ENCODE assay signal across 26 cellular contexts in genomic region chr2:38945931-38946330, GRCh38. TPM values are rescaled to one million over a fixed set of nuclear protein-coding genes. Genes with fewer than 3 reads are reported as not detected.
A peak's percentile ranks its signal among the peaks of the same experiment; 100 is the strongest.
DNase-seq lines count a peak whose midpoint lies in the region; ATAC-seq lines count a peak whose summit lies in the region.
"Had no signal": no experiment of that assay in that cellular context is flagged by ENCODE, and none has a peak within 500 bp of the region (broad histone marks: within the 10 kb centered on the region; RNA-seq: fewer than 3 reads in every experiment).

No MANE protein-coding gene starts in this region.

- H3K36me3 ChIP-seq in neuronal stem cell (replicated peaks in 1 of 2; ENCODE audit: control insufficient read depth in 2 of 2, insufficient read depth in 2 of 2, low read length in 2 of 2), result no peaks in the 10 kb centered on the region
- H3K36me3 ChIP-seq: left ventricle myocardium inferior, neutrophil, suprapubic skin had no signal

- no peaks in the 10 kb centered on the region for H3K36me3 Mint-ChIP-seq in T-helper 17 cell (ENCODE audit: low read depth)
- H3K36me3 Mint-ChIP-seq: activated CD4-positive, alpha-beta memory T cell treated with anti-CD3 and anti-CD28 coated beads for 36 hours; activated naive CD4-positive, alpha-beta T cell treated with anti-CD3 and anti-CD28 coated beads, Interleukin-2, amount 10 ng/mL, durations not matched to agents 7 days and 5 days; CD8-positive, alpha-beta T cell had no signal

- no peak overlapping the region for H2BK12ac ChIP-seq in neuronal stem cell (ENCODE audit: low read length)

- no peaks in the 10 kb centered on the region for H3K79me1 ChIP-seq in neuronal stem cell (ENCODE audit: low read depth, low read length)

- H3K27ac ChIP-seq in neuronal stem cell (replicated peaks; ENCODE audit: low read length), result no peak overlapping the region
- H3K27ac ChIP-seq: left ventricle myocardium inferior, neutrophil, RWPE1, suprapubic skin had no signal

- no peak overlapping the region for H2AK5ac ChIP-seq in neuronal stem cell (ENCODE audit: low read depth, low read length)

- peaks cover 6% of the 10 kb centered on the region for H3K4me1 Mint-ChIP-seq in T-helper 17 cell
- H3K4me1 Mint-ChIP-seq: activated naive CD4-positive, alpha-beta T cell treated with anti-CD3 and anti-CD28 coated beads, Interleukin-2, amount 10 ng/mL, durations not matched to agents 7 days and 5 days had no signal

- WGBS in neuronal stem cell (ENCODE audit: extremely low coverage in 2 of 2, insufficient read length in 2 of 2, insufficient replicate concordance in 1 of 2), 2 donors, result no CpG with 5 or more reads among the region's 4 CpGs

- DNase-seq in CD1c-positive myeloid dendritic cell (ENCODE audit: extremely low spot score), result peak; percentile 13
- peak; percentile 85 for DNase-seq in MV-4-11 (lab: John Stamatoyannopoulos, UW)
- no peak for DNase-seq in T-helper 17 cell
- DNase-seq in neuronal stem cell (ENCODE audit: low spot score), result no peak
- DNase-seq in RKO (ENCODE audit: low spot score), result no peak
- DNase-seq: activated CD4-positive, alpha-beta memory T cell treated with anti-CD3 and anti-CD28 coated beads for 36 hours; activated CD8-positive, alpha-beta memory T cell treated with anti-CD3 and anti-CD28 coated beads, Interleukin-2, amount 50 U/mL, for 4 hours; activated naive CD4-positive, alpha-beta T cell treated with anti-CD3 and anti-CD28 coated beads, Interleukin-2, amount 10 ng/mL, durations not matched to agents 7 days and 5 days; CD8-positive, alpha-beta T cell; DMS53; left ventricle myocardium inferior; NCI-H1092 treated with DMSO at 0.1 percent for 48 hours; NCI-H2029; NCI-H524 treated with DMSO at 0.1 percent for 48 hours; stimulated activated naive CD4-positive, alpha-beta T cell; T-helper 9 cell had no signal

- H3K14ac ChIP-seq in neuronal stem cell (ENCODE audit: low read length), result no peak overlapping the region

- no peak overlapping the region for H3K4me2 ChIP-seq in neuronal stem cell (ENCODE audit: insufficient read depth, low read length, poor library complexity, severe bottlenecking)

- H3K9me3 ChIP-seq in T-helper 17 cell (ENCODE audit: control insufficient read depth, low read length, poor library complexity, severe bottlenecking) (no peaks in the 10 kb centered on the region), neuronal stem cell (replicated peaks in 1 of 2; ENCODE audit: control insufficient read depth in 2 of 2, insufficient read depth in 1 of 2, low read depth in 1 of 2, low read length in 2 of 2) (no peaks in the 10 kb centered on the region)
- H3K9me3 ChIP-seq: left ventricle myocardium inferior, neutrophil, suprapubic skin had no signal

- H3K4me3 Mint-ChIP-seq in T-helper 17 cell, result no peak overlapping the region
- H3K4me3 Mint-ChIP-seq: activated CD4-positive, alpha-beta memory T cell treated with anti-CD3 and anti-CD28 coated beads for 36 hours; activated naive CD4-positive, alpha-beta T cell treated with anti-CD3 and anti-CD28 coated beads, Interleukin-2, amount 10 ng/mL, durations not matched to agents 7 days and 5 days; activated T-helper 1 cell treated with anti-CD3 and anti-CD28 coated beads, Interleukin-12 subunit alpha, Interleukin-12 subunit beta, Interleukin-2, Interleukin-4 antibody, amounts not matched to agents 30 ng/mL and 10 ng/mL and 1 ng/mL, durations not matched to agents 14 hours and 24 hours and 36 hours; CD8-positive, alpha-beta T cell had no signal

- no peak overlapping the region for H2BK5ac ChIP-seq in neuronal stem cell (ENCODE audit: low read length)

- no peak overlapping the region for H3K4me3 ChIP-seq in neuronal stem cell (ENCODE audit: low read length in 2 of 2)
- H3K4me3 ChIP-seq: left ventricle myocardium inferior, suprapubic skin had no signal

- H3K27me3 Mint-ChIP-seq in T-helper 17 cell, result peaks cover 7% of the 10 kb centered on the region
- H3K27me3 Mint-ChIP-seq: activated CD4-positive, alpha-beta memory T cell treated with anti-CD3 and anti-CD28 coated beads for 36 hours had no signal

- ATAC-seq in T-helper 17 cell, result no peak
- no peak for ATAC-seq in GM19395 (IDR thresholded peaks at IDR 0.05; ENCODE audit: unreplicated experiment)
- no peak for ATAC-seq in GM18870 (IDR thresholded peaks at IDR 0.05; ENCODE audit: unreplicated experiment)
- no peak for ATAC-seq in HG03432 (IDR thresholded peaks at IDR 0.05; ENCODE audit: unreplicated experiment)
- ATAC-seq: activated CD4-positive, CD25-positive, alpha-beta regulatory T cell treated with anti-CD3 and anti-CD28 coated beads, Interleukin-2, amount 50 U/mL, for 24 hours; CD8-positive, alpha-beta T cell; SK-N-SH treated with all-trans-retinoic acid at 6 μM for 48 hours had no signal

- no peak overlapping the region for H3K18ac ChIP-seq in neuronal stem cell (ENCODE audit: low read length)

- peaks cover 2 to 14% of the 10 kb centered on the region in 2 donors for H3K4me1 ChIP-seq in neuronal stem cell (ENCODE audit: control insufficient read depth in 2 of 2, insufficient read depth in 1 of 2, low read depth in 1 of 2, low read length in 2 of 2)
- H3K4me1 ChIP-seq: left ventricle myocardium inferior, suprapubic skin had no signal

- no peak overlapping the region for H3K23ac ChIP-seq in neuronal stem cell (ENCODE audit: low read depth, low read length, poor library complexity)

- no peak overlapping the region for H4K8ac ChIP-seq in neuronal stem cell (ENCODE audit: low read depth, low read length)

- H3K27me3 ChIP-seq in neuronal stem cell (ENCODE audit: control insufficient read depth in 3 of 3, insufficient read depth in 3 of 3, low read depth in 1 of 3, low read length in 3 of 3), result no peaks in the 10 kb centered on the region
- H3K27me3 ChIP-seq: neutrophil, suprapubic skin had no signal

- no peak overlapping the region for H3K9ac ChIP-seq in neuronal stem cell (ENCODE audit: low read depth, low read length, poor library complexity)

- no peak overlapping the region for H2BK120ac ChIP-seq in neuronal stem cell (ENCODE audit: low read depth, low read length)

- H3K27ac Mint-ChIP-seq in T-helper 17 cell, result peak overlapping the region; percentile 59
- H3K27ac Mint-ChIP-seq: activated CD4-positive, alpha-beta memory T cell treated with anti-CD3 and anti-CD28 coated beads for 36 hours; activated naive CD4-positive, alpha-beta T cell treated with anti-CD3 and anti-CD28 coated beads, Interleukin-2, amount 10 ng/mL, durations not matched to agents 7 days and 5 days; activated T-helper 1 cell treated with anti-CD3 and anti-CD28 coated beads, Interleukin-12 subunit alpha, Interleukin-12 subunit beta, Interleukin-2, Interleukin-4 antibody, amounts not matched to agents 30 ng/mL and 10 ng/mL and 1 ng/mL, durations not matched to agents 14 hours and 24 hours and 36 hours; CD8-positive, alpha-beta T cell had no signal

- H2AFZ ChIP-seq in neuronal stem cell (ENCODE audit: low read length), result peak overlapping the region; percentile 67

- H3K4ac ChIP-seq in neuronal stem cell (ENCODE audit: low read length), result no peak overlapping the region

- no peak overlapping the region for H4K91ac ChIP-seq in neuronal stem cell (ENCODE audit: low read depth, low read length, poor library complexity)

- H2BK15ac ChIP-seq in neuronal stem cell (ENCODE audit: low read length), result no peak overlapping the region

RNA-seq across cellular contexts. Expression of gene ARHGEF33, which starts 56.3 kb away (rescaled TPM):
- total RNA-seq in T-helper 17 cell, result not detected
- 0.54 TPM for polyA plus RNA-seq in neuronal stem cell (2013, experiment 1 of 2)
- polyA plus RNA-seq in neuronal stem cell (2013, experiment 2 of 2), result 0.47 TPM
- total RNA-seq: CD8-positive, alpha-beta T cell; G401 had no signal

Comparison
In these comparisons a context has a peak if more than half of its experiments do, and no peak if none do; other contexts are left out.
1. DNase-seq: peak in CD1c-positive myeloid dendritic cell (single experiment) and MV-4-11 (single experiment); none in T-helper 17 cell (0 of 3), neuronal stem cell (single experiment) and RKO (single experiment).